Comparison of ENCODE assay signal across 11 cellular contexts in genomic region chr13:45219938-45220375, GRCh38. TPM values are rescaled to one million over a fixed set of nuclear protein-coding genes. Genes with fewer than 3 reads are reported as not detected.
DNase-seq lines count a peak whose midpoint lies in the region; ATAC-seq and TF ChIP-seq lines count a peak whose summit lies in the region.
"Had no signal": no experiment of that assay in that cellular context is flagged by ENCODE, and none has a peak within 500 bp of the region (broad histone marks: within the 10 kb centered on the region; RNA-seq: fewer than 3 reads in every experiment).

No MANE protein-coding gene starts in this region.

- H3K9me3 ChIP-seq in adrenal gland (replicated peaks in 1 of 3) (no peaks in the 10 kb centered on the region), smooth muscle cell (replicated peaks; ENCODE audit: low read depth) (no peaks in the 10 kb centered on the region)

- H2AFZ ChIP-seq in smooth muscle cell (ENCODE audit: low read depth), result no peak overlapping the region

- H3K79me2 ChIP-seq in smooth muscle cell (ENCODE audit: low read depth), result no peaks in the 10 kb centered on the region

- H3K36me3 ChIP-seq in adrenal gland (replicated peaks in 1 of 2) (no peaks in the 10 kb centered on the region), smooth muscle cell (ENCODE audit: low read depth) (no peaks in the 10 kb centered on the region)

- TF ChIP-seq CTCF in adrenal gland (IDR thresholded peaks at IDR 0.05), result no peak
- no peak for TF ChIP-seq CTCF in smooth muscle cell (IDR thresholded peaks at IDR 0.05; ENCODE audit: borderline replicate concordance, insufficient read depth, poor library complexity, severe bottlenecking)

- H4K20me1 ChIP-seq in smooth muscle cell (ENCODE audit: low read depth), result no peaks in the 10 kb centered on the region

- H3K4me1 ChIP-seq in adrenal gland (replicated peaks in 1 of 2), result peaks cover 7 to 41% of the 10 kb centered on the region in 2 donors
- peaks cover 15% of the 10 kb centered on the region for H3K4me1 ChIP-seq in smooth muscle cell (ENCODE audit: low read depth)

- no peaks in the 10 kb centered on the region for H3F3A ChIP-seq in smooth muscle cell (ENCODE audit: low read depth)

- peak overlapping the region in 4 of 5 donors; percentile 56 to 78 (median 64) for H3K27ac ChIP-seq in adrenal gland
- no peak overlapping the region for H3K27ac ChIP-seq in smooth muscle cell (ENCODE audit: low read depth)
- H3K27ac ChIP-seq: HL-60 had no signal

- intact Hi-C loops in adrenal gland (cut with DNase I), result no loop called here

- DNase-seq in AML-193 (lab: John Stamatoyannopoulos, UW) (peak; percentile 62 to 81), LoVo (ENCODE audit: low spot score) (peak; percentile 91), adrenal gland (peak in 1 of 7 donors; percentile 30), kidney tubule cell (ENCODE audit: low spot score) (peak; percentile 95), smooth muscle cell (lab: John Stamatoyannopoulos, UW; ENCODE audit: unreplicated experiment) (no peak)
- DNase-seq: CD4-positive, CD25-positive, alpha-beta regulatory T cell; NK-92 treated with Interleukin-12 subunit alpha and Interleukin-12 subunit beta, amount 100 ng/mL, for 24 hours had no signal

- ATAC-seq in HG03457 (IDR thresholded peaks at IDR 0.05; ENCODE audit: unreplicated experiment) (no peak), HG03175 (IDR thresholded peaks at IDR 0.05; ENCODE audit: unreplicated experiment) (no peak), HG03342 (IDR thresholded peaks at IDR 0.05; ENCODE audit: unreplicated experiment) (no peak)

- H3K27me3 ChIP-seq in adrenal gland (no peaks in the 10 kb centered on the region), smooth muscle cell (ENCODE audit: low read depth) (no peaks in the 10 kb centered on the region)

- TF ChIP-seq POLR2A in adrenal gland (IDR thresholded peaks at IDR 0.05), result no peak

- no peak overlapping the region for H3K4me2 ChIP-seq in smooth muscle cell

- no peak overlapping the region for H3K9ac ChIP-seq in smooth muscle cell (ENCODE audit: low read depth)

- H3K4me3 ChIP-seq in adrenal gland (peak overlapping the region in 1 of 4 donors; percentile 46), smooth muscle cell (no peak overlapping the region)

- WGBS in adrenal gland, 4 donors, result 25 to 35% (median 33%) methylated on average over 4 of the region's 4 CpGs
- 90% methylated on average over 4 of the region's 4 CpGs for WGBS in smooth muscle cell (ENCODE audit: low lambda C conversion rate)

RNA-seq across cellular contexts. Expression of gene KCTD4, which starts 19.1 kb away (rescaled TPM):
- total RNA-seq in adrenal gland (not detected), smooth muscle cell (not detected in 2 replicates)
- polyA plus RNA-seq in adrenal gland (under 1 TPM in 1 of 3 donors, not detected in 2; 0.10 TPM), smooth muscle cell (0.46 TPM in 1 of 2 replicates, not detected in the other)
- total RNA-seq: CD4-positive, CD25-positive, alpha-beta regulatory T cell had no signal
